Comparison of ENCODE assay signal across 21 cellular contexts in genomic region chr6:132487762-132488161, GRCh38. TPM values are rescaled to one million over a fixed set of nuclear protein-coding genes. Genes with fewer than 3 reads are reported as not detected.
DNase-seq lines count a peak whose midpoint lies in the region; ATAC-seq, FAIRE-seq and TF ChIP-seq lines count a peak whose summit lies in the region.
"Had no signal": no experiment of that assay in that cellular context is flagged by ENCODE, and none has a peak within 500 bp of the region (broad histone marks: within the 10 kb centered on the region; RNA-seq: fewer than 3 reads in every experiment).

No MANE protein-coding gene starts in this region.

- H2BK5ac ChIP-seq in H9 (ENCODE audit: insufficient read length, low read length) = no peak overlapping the region

- H4K5ac ChIP-seq in H9 (ENCODE audit: insufficient read length, low read depth, low read length) = no peak overlapping the region

- POLR2A ChIA-PET in CD8-positive, alpha-beta T cell (lab: Charles Lee) = interaction anchor here (0.7 kb wide), 1 partner anchor 1345 kb away, joined by 3 read pairs; no protein-coding TSS in a partner anchor
- POLR2A ChIA-PET in GM12878 (lab: Charles Lee) = no interaction called here

- no peak overlapping the region for H3K4me3 Mint-ChIP-seq in CD8-positive, alpha-beta T cell
- H3K4me3 Mint-ChIP-seq in stimulated activated memory B cell treated with anti-CD40 and anti-IgM and Interleukin-4, amounts not matched to agents 10 μg/mL and 1 μg/mL and 100 μg/mL, for 72 hours = peak overlapping the region; percentile 51
- no peak overlapping the region for H3K4me3 Mint-ChIP-seq in H9
- H3K4me3 Mint-ChIP-seq: CD14-positive monocyte had no signal

- H3K79me1 ChIP-seq in H9 (ENCODE audit: insufficient read depth, low read depth, low read length, poor library complexity, severe bottlenecking) = no peaks in the 10 kb centered on the region

- H3K9ac ChIP-seq in OCI-LY3 (ENCODE audit: low read length) (no peak overlapping the region), GM12878 (ENCODE audit: control insufficient read depth, insufficient read depth, low read length) (no peak overlapping the region), H9 (ENCODE audit: extremely low read depth, insufficient read length, low read length) (no peak overlapping the region)

- CTCF ChIA-PET in CD8-positive, alpha-beta T cell (lab: Charles Lee) = interaction anchor here (10.5 kb wide), 1 partner anchor 208 kb away, joined by 163 read pairs; no protein-coding TSS in a partner anchor
- CTCF ChIA-PET in GM12878 (lab: Yijun Ruan, JAX) = interaction anchor here (0.6 to 11.0 kb wide), 7 partner anchors 11 to 208 kb away, joined by 3 to 263 read pairs (median 4); no protein-coding TSS in a partner anchor

- TF ChIP-seq RAD21 in GM12878 (IDR thresholded peaks at IDR 0.05; ENCODE audit: insufficient read depth, low read depth, low read length) = no peak

- no peaks in the 10 kb centered on the region for H3K27me3 ChIP-seq in CD8-positive, alpha-beta T cell (ENCODE audit: insufficient read depth, low read length)
- H3K27me3 ChIP-seq in OCI-LY3 (ENCODE audit: low read depth, low read length) = no peaks in the 10 kb centered on the region
- H3K27me3 ChIP-seq in GM12878 (replicated peaks in 1 of 2; ENCODE audit: control insufficient read depth in 2 of 2, insufficient read depth in 2 of 2, low read length in 1 of 2) = no peaks in the 10 kb centered on the region
- H3K27me3 ChIP-seq in H9 (ENCODE audit: insufficient read depth, low read length) = no peaks in the 10 kb centered on the region
- H3K27me3 ChIP-seq: SJCRH30 had no signal

- H2AFZ ChIP-seq in OCI-LY3 (ENCODE audit: low read depth, low read length) (no peak overlapping the region), GM12878 (ENCODE audit: control insufficient read depth, low read depth, low read length) (no peak overlapping the region), H9 (ENCODE audit: low read length) (no peak overlapping the region)
- H2AFZ ChIP-seq: PC-9 had no signal

- no peak overlapping the region for H3T11ph ChIP-seq in H9 (ENCODE audit: low read length)

- RAD21 ChIA-PET in GM12878 (lab: Charles Lee; ENCODE audit: unreplicated experiment) = interaction anchor here (0.8 to 9.7 kb wide), 4 partner anchors 25 to 209 kb away, joined by 3 to 77 read pairs (median 4); partner anchors contain the start of gene STX7

- H3K36me3 Mint-ChIP-seq in CD8-positive, alpha-beta T cell = peaks cover 8% of the 10 kb centered on the region
- H3K36me3 Mint-ChIP-seq in stimulated activated memory B cell treated with anti-CD40 and anti-IgM and Interleukin-4, amounts not matched to agents 10 μg/mL and 1 μg/mL and 100 μg/mL, for 72 hours = peaks cover 26% of the 10 kb centered on the region
- H3K36me3 Mint-ChIP-seq in H9 (ENCODE audit: insufficient read depth in 1 of 3, low read depth in 3 of 3) = no peaks in the 10 kb centered on the region; a peak in 1 of 7 replicates

- H3K18ac ChIP-seq in H9 (ENCODE audit: insufficient read length, low read depth, low read length) = no peak overlapping the region

- intact Hi-C loops in CD8-positive, alpha-beta T cell (cut with DNase I, micrococcal nuclease) = loop anchor here (5.0 to 10.0 kb wide), 2 partner anchors 570 to 573 kb away; no protein-coding TSS in a partner anchor
- intact Hi-C loops in GM12878 (cut with micrococcal nuclease; ENCODE audit: unreplicated experiment) = loop anchor here (10.0 kb wide), 1 partner anchor 573 kb away; no protein-coding TSS in a partner anchor

- no peak overlapping the region for H3K4me3 ChIP-seq in CD8-positive, alpha-beta T cell (ENCODE audit: low read depth, low read length)
- H3K4me3 ChIP-seq in OCI-LY3 (ENCODE audit: low read length) (no peak overlapping the region), GM12878 (0 out of 2 replicates have a peak overlapping the region, but pooled peaks have one; percentile 6)
- H3K4me3 ChIP-seq: PC-9, SJCRH30 had no signal

- no peak overlapping the region for H2AK5ac ChIP-seq in H9 (ENCODE audit: insufficient read length, low read length)

- H2BK20ac ChIP-seq in H9 (ENCODE audit: low read depth, low read length, poor library complexity, severe bottlenecking) = no peak overlapping the region

- SMC1A ChIA-PET in GM12878 (lab: Charles Lee; ENCODE audit: uncharacterized antibody, unreplicated experiment) = interaction anchor here (1.5 to 8.8 kb wide), 5 partner anchors 9 to 208 kb away, joined by 4 to 121 read pairs (median 5); no protein-coding TSS in a partner anchor

- no peak overlapping the region for H4K8ac ChIP-seq in H9 (replicated peaks; ENCODE audit: insufficient read length, low read depth, low read length)

- no peak overlapping the region for H4K91ac ChIP-seq in H9 (ENCODE audit: insufficient read length, low read depth, low read length)

- TF ChIP-seq CTCF in CD8-positive, alpha-beta T cell (IDR thresholded peaks at IDR 0.05) = no peak
- TF ChIP-seq CTCF in OCI-LY3 (IDR thresholded peaks at IDR 0.05; ENCODE audit: low read depth, low read length) = no peak
- TF ChIP-seq CTCF in GM12878 (IDR thresholded peaks at IDR 0.05 in 2 of 3, conservative IDR thresholded peaks at IDR 0.05 in 1 of 3; ENCODE audit: control insufficient read depth in 2 of 3, extremely low read depth in 1 of 3, insufficient read depth in 1 of 3, low read depth in 3 of 3, low read length in 3 of 3) = no peak
- TF ChIP-seq CTCF in H9 (conservative IDR thresholded peaks at IDR 0.05) = no peak

- no peak for DNase-seq in CD8-positive, alpha-beta T cell
- DNase-seq in GM12878 (ENCODE audit: low read depth, low spot score) (no peak), H9 (no peak), urothelium cell line (ENCODE audit: low spot score) (no peak), NCI-H345 (lab: John Stamatoyannopoulos, UW) (no peak)
- DNase-seq: ACHN, AML-193, Caco-2, KG1, NCI-H1436, NCI-H1930, NCI-H226, NCI-H524 treated with DMSO at 0.1 percent for 48 hours, PC-9, SJCRH30 had no signal

- no TSS peak for BruUV-seq in GM12878 (replicated peaks; lab: Mats Ljungman, UMichigan)

- no peak for TF ChIP-seq EP300 in GM12878 (IDR thresholded peaks at IDR 0.05; ENCODE audit: borderline replicate concordance in 1 of 2, control insufficient read depth in 1 of 2, low read depth in 2 of 2, low read length in 2 of 2)

- no peak for TF ChIP-seq POLR2A in GM12878 (IDR thresholded peaks at IDR 0.05; ENCODE audit: low read depth, low read length)

- peak overlapping the region; percentile 2 for H3K27ac Mint-ChIP-seq in CD8-positive, alpha-beta T cell
- H3K27ac Mint-ChIP-seq in stimulated activated memory B cell treated with anti-CD40 and anti-IgM and Interleukin-4, amounts not matched to agents 10 μg/mL and 1 μg/mL and 100 μg/mL, for 72 hours = no peak overlapping the region
- no peak overlapping the region for H3K27ac Mint-ChIP-seq in H9

- H3K4me1 ChIP-seq in CD8-positive, alpha-beta T cell (ENCODE audit: insufficient read depth, low read length) = peaks cover 13% of the 10 kb centered on the region
- peaks cover 37% of the 10 kb centered on the region for H3K4me1 ChIP-seq in OCI-LY3 (ENCODE audit: low read length)
- peaks cover 39% of the 10 kb centered on the region for H3K4me1 ChIP-seq in GM12878 (ENCODE audit: control insufficient read depth, insufficient read depth, low read length)
- peaks cover 10% of the 10 kb centered on the region for H3K4me1 ChIP-seq in H9 (ENCODE audit: insufficient read depth, low read length)
- H3K4me1 ChIP-seq: Caco-2 had no signal

- no peak overlapping the region for H3K27ac ChIP-seq in CD8-positive, alpha-beta T cell (ENCODE audit: low read depth, low read length)
- H3K27ac ChIP-seq in OCI-LY3 (ENCODE audit: low read length) = no peak overlapping the region
- H3K27ac ChIP-seq in GM12878 (ENCODE audit: control insufficient read depth, insufficient read depth) = no peak overlapping the region
- no peak overlapping the region for H3K27ac ChIP-seq in H9 (ENCODE audit: insufficient read length, low read depth, low read length)
- H3K27ac ChIP-seq: PC-9, SJCRH30 had no signal

- no peaks in the 10 kb centered on the region for H3K27me3 Mint-ChIP-seq in CD8-positive, alpha-beta T cell (ENCODE audit: low read depth)
- no peaks in the 10 kb centered on the region for H3K27me3 Mint-ChIP-seq in stimulated activated memory B cell treated with anti-CD40 and anti-IgM and Interleukin-4, amounts not matched to agents 10 μg/mL and 1 μg/mL and 100 μg/mL, for 72 hours
- H3K27me3 Mint-ChIP-seq in H9 (ENCODE audit: low read depth) = no peaks in the 10 kb centered on the region

- H3K4ac ChIP-seq in H9 (ENCODE audit: low read depth, low read length) = no peak overlapping the region

- no peak overlapping the region for H3K56ac ChIP-seq in H9 (ENCODE audit: insufficient read length, low read depth, low read length)

- H3K9me3 ChIP-seq in CD8-positive, alpha-beta T cell (ENCODE audit: low read length) = no peaks in the 10 kb centered on the region
- no peaks in the 10 kb centered on the region for H3K9me3 ChIP-seq in OCI-LY3 (ENCODE audit: insufficient read depth, low read length)
- peaks cover 3% of the 10 kb centered on the region; the same call in 2 of the 3 replicates for H3K9me3 ChIP-seq in GM12878 (replicated peaks; ENCODE audit: control insufficient read depth, insufficient read depth, low read length)
- no peaks in the 10 kb centered on the region for H3K9me3 ChIP-seq in H9 (ENCODE audit: control insufficient read depth, low read depth, low read length)
- H3K9me3 ChIP-seq: Caco-2, SJCRH30 had no signal

- no peak overlapping the region for H3K23ac ChIP-seq in H9 (ENCODE audit: insufficient read length, low read depth, low read length)

- 9% methylated on average over 4 of the region's 4 CpGs for WGBS in GM12878 (ENCODE audit: insufficient coverage, insufficient replicate concordance, low lambda C conversion rate, missing lambda C conversion rate)
- no CpG with 5 or more reads among the region's 4 CpGs for WGBS in H9 (ENCODE audit: extremely low coverage, insufficient read length, low lambda C conversion rate)

- H3K9me3 Mint-ChIP-seq in CD8-positive, alpha-beta T cell = no peaks in the 10 kb centered on the region
- no peaks in the 10 kb centered on the region for H3K9me3 Mint-ChIP-seq in stimulated activated memory B cell treated with anti-CD40 and anti-IgM and Interleukin-4, amounts not matched to agents 10 μg/mL and 1 μg/mL and 100 μg/mL, for 72 hours
- H3K9me3 Mint-ChIP-seq in H9 = no peaks in the 10 kb centered on the region
- H3K9me3 Mint-ChIP-seq: CD14-positive monocyte had no signal

- H3K14ac ChIP-seq in H9 (ENCODE audit: insufficient read depth, low read length) = no peak overlapping the region

- H2BK120ac ChIP-seq in H9 (ENCODE audit: low read depth, low read length, poor library complexity, severe bottlenecking) = no peak overlapping the region

- H2BK12ac ChIP-seq in H9 (ENCODE audit: insufficient read length, low read depth, low read length) = no peak overlapping the region

- no peak overlapping the region for H2BK15ac ChIP-seq in H9 (ENCODE audit: low read depth, low read length)

- H3K4me1 Mint-ChIP-seq in CD8-positive, alpha-beta T cell (ENCODE audit: low read depth) = peaks cover 5% of the 10 kb centered on the region
- peaks cover 26% of the 10 kb centered on the region for H3K4me1 Mint-ChIP-seq in stimulated activated memory B cell treated with anti-CD40 and anti-IgM and Interleukin-4, amounts not matched to agents 10 μg/mL and 1 μg/mL and 100 μg/mL, for 72 hours
- H3K4me1 Mint-ChIP-seq in H9 = no peaks in the 10 kb centered on the region; a peak in 1 of 4 replicates

- no peak for FAIRE-seq in GM12878 (lab: Jason Lieb, UNC)
- FAIRE-seq in urothelium cell line (lab: Jason Lieb, UNC) = no peak
- FAIRE-seq: GM12891, GM18507 had no signal

- H3K23me2 ChIP-seq in H9 (ENCODE audit: insufficient read length, low read depth, low read length, poor library complexity, severe bottlenecking) = no peaks in the 10 kb centered on the region

- no peak for ATAC-seq in CD8-positive, alpha-beta T cell
- ATAC-seq in GM12878 = no peak
- ATAC-seq in stimulated activated memory B cell treated with anti-CD40 and anti-IgM and Interleukin-4, amounts not matched to agents 10 μg/mL and 1 μg/mL and 100 μg/mL, for 72 hours = no peak

- H3K4me2 ChIP-seq in OCI-LY3 (ENCODE audit: low read length) (0 out of 2 replicates have a peak overlapping the region, but pooled peaks have one; percentile 15), GM12878 (ENCODE audit: control insufficient read depth, insufficient read depth) (no peak overlapping the region; the same call in 1 of the 2 replicates), H9 (ENCODE audit: insufficient read depth, insufficient read length, low read length) (no peak overlapping the region)
- H3K4me2 ChIP-seq: PC-9 had no signal

- no peaks in the 10 kb centered on the region for H3K36me3 ChIP-seq in CD8-positive, alpha-beta T cell (ENCODE audit: insufficient read depth, low read length)
- H3K36me3 ChIP-seq in OCI-LY3 (replicated peaks; ENCODE audit: low read depth, low read length) (peaks cover 43% of the 10 kb centered on the region), GM12878 (ENCODE audit: control insufficient read depth in 2 of 2, insufficient read depth in 2 of 2, low read length in 1 of 2) (peaks cover 0 to 15% of the 10 kb centered on the region in 2 experiments; a peak in 2 of 4 replicates)
- H3K36me3 ChIP-seq: SJCRH30 had no signal

- H3K79me2 ChIP-seq in OCI-LY3 (ENCODE audit: low read length) (peaks cover 60% of the 10 kb centered on the region), GM12878 (ENCODE audit: control insufficient read depth, insufficient read depth, low read length) (peaks cover 78% of the 10 kb centered on the region), H9 (ENCODE audit: insufficient read depth, low read length) (no peaks in the 10 kb centered on the region; the same call in 1 of the 2 replicates)

- in situ Hi-C loops in GM12878 (cut with MboI) = loop anchor here (10.0 kb wide), 1 partner anchor 183 kb away; no protein-coding TSS in a partner anchor

- H4K20me1 ChIP-seq in OCI-LY3 (ENCODE audit: insufficient read depth, low read length) = peaks cover 57% of the 10 kb centered on the region
- H4K20me1 ChIP-seq in GM12878 (ENCODE audit: control insufficient read depth, insufficient read depth) = no peaks in the 10 kb centered on the region; the same call in 1 of the 2 replicates
- no peaks in the 10 kb centered on the region for H4K20me1 ChIP-seq in H9 (ENCODE audit: control insufficient read depth, insufficient read depth, insufficient read length)

RNA-seq across cellular contexts. Expression of gene STX7, which starts 25.2 kb away (rescaled TPM):
- total RNA-seq in CD8-positive, alpha-beta T cell = 1 to 10 TPM; 5.4 to 5.5 TPM
- total RNA-seq in GM12878 (2013; cell fraction: nucleolus; rRNA removed) = 94.1 and 97.1 TPM in 2 replicates
- total RNA-seq in GM12878 (2014; rRNA removed) (28.8 and 33.4 TPM in 2 replicates), GM12878 (2014; rRNA removed; fragmentation: Illumina TruSeq; extraction: Trizol) (44.2 and 50.1 TPM in 2 replicates), GM12878 (2021) (57.9 and 60.8 TPM in 2 replicates), H9 (2021) (26.8 and 30.0 TPM in 2 replicates)
- 17.1 TPM for polyA plus RNA-seq in GM12878 (2011; ENCODE audit: low read depth)
- polyA plus RNA-seq in GM12878 (2011; rRNA removed) (75.5 and 95.5 TPM in 2 replicates), GM12878 (2014; fragmentation: Illumina TruSeq; extraction: Trizol) (66.1 and 70.2 TPM in 2 replicates), GM12878 (2014; fragmentation: Nextera tagmentation; extraction: Ambion mirVana) (10 to 100 TPM; 26.5 to 30.7 TPM), GM12878 (2014; rRNA removed) (38.6 and 40.0 TPM in 2 replicates), GM12878 (2016; fragmentation: Nextera tagmentation; extraction: Ambion mirVana) (10 to 100 TPM; 52.5 to 58.1 TPM)
- polyA plus RNA-seq in GM12878 (2011; cell fraction: cytosol; rRNA removed) = 23.5 and 24.8 TPM in 2 replicates
- 41.1 and 47.0 TPM in 2 replicates for polyA plus RNA-seq in GM12878 (2011; cell fraction: nucleus; rRNA removed)
- polyA plus RNA-seq in GM12878 (2012) = 23.6 and 39.4 TPM in 2 replicates
- polyA minus RNA-seq in GM12878 (2011; rRNA and poly(A)+ RNA removed) = 33.6 and 41.0 TPM in 2 replicates
- 24.6 and 27.8 TPM in 2 replicates for polyA minus RNA-seq in GM12878 (2011; cell fraction: cytosol; rRNA and poly(A)+ RNA removed)
- polyA minus RNA-seq in GM12878 (2011; cell fraction: nucleus; rRNA and poly(A)+ RNA removed) = 60.2 and 102 TPM in 2 replicates

RNA-seq across cellular contexts. Expression of gene TAAR9, which starts 50.3 kb away (rescaled TPM):
- total RNA-seq in CD8-positive, alpha-beta T cell = not detected
- not detected in 2 replicates for total RNA-seq in GM12878 (2013; cell fraction: nucleolus; rRNA removed)
- total RNA-seq in GM12878 (2014; rRNA removed) (not detected in 2 replicates), GM12878 (2014; rRNA removed; fragmentation: Illumina TruSeq; extraction: Trizol) (not detected in 2 replicates), GM12878 (2021) (not detected in 2 replicates), H9 (2021) (not detected in 2 replicates)
- not detected for polyA plus RNA-seq in GM12878 (2011; ENCODE audit: low read depth)
- polyA plus RNA-seq in GM12878 (2011; rRNA removed) (not detected in 2 replicates), GM12878 (2014; fragmentation: Illumina TruSeq; extraction: Trizol) (not detected in 2 replicates), GM12878 (2014; fragmentation: Nextera tagmentation; extraction: Ambion mirVana) (not detected), GM12878 (2014; rRNA removed) (not detected in 2 replicates), GM12878 (2016; fragmentation: Nextera tagmentation; extraction: Ambion mirVana) (not detected)
- not detected in 2 replicates for polyA plus RNA-seq in GM12878 (2011; cell fraction: cytosol; rRNA removed)
- polyA plus RNA-seq in GM12878 (2011; cell fraction: nucleus; rRNA removed) = not detected in 2 replicates
- polyA plus RNA-seq in GM12878 (2012) = not detected in 2 replicates
- polyA minus RNA-seq in GM12878 (2011; rRNA and poly(A)+ RNA removed) = not detected in 2 replicates
- polyA minus RNA-seq in GM12878 (2011; cell fraction: cytosol; rRNA and poly(A)+ RNA removed) = not detected in 2 replicates
- polyA minus RNA-seq in GM12878 (2011; cell fraction: nucleus; rRNA and poly(A)+ RNA removed) = not detected in 2 replicates
- total RNA-seq: Caco-2, H4, PC-9, SJCRH30 had no signal
- polyA plus RNA-seq: CD14-positive monocyte had no signal
